Comparison of ENCODE assay signal across 10 cellular contexts in the genomic region with DNA sequence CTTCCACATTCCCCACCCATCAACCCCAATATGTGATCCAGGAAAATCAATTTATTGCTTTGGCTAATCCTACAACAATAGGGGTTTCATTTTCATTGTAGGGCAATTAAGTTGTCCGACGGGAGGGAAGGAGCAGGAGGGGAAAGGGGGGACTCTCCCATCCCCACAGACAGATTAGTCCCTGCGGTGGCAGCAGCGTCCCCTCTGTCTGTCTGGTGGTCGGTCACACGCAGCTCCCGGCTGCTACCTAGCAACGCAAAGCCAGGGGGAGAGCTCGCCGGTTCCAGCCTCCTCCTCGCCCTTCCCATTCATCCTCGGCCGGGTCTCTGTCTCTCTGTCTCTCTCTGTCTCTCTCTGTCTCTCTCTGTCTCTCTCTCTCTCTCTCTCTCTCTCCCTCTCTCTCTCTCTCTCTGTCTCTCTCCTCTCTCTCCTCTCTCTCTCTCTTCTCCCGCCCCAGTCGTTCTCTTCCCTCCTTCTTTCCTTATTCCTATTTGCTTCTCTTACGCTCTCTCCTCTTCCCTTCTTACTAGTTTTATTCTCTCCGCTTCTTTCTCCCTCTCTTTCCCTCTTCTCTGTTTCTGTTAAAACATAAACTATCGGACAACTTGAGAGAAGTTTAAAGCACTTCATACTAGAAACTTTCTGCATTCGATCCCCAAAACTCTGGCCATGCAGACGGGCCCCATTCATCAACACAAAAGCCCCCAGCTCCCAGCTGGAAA. TPM values are rescaled to one million over a fixed set of nuclear protein-coding genes. Genes with fewer than 3 reads are reported as not detected.
DNase-seq lines count a peak whose midpoint lies in the region; ATAC-seq, FAIRE-seq and TF ChIP-seq lines count a peak whose summit lies in the region.
"Had no signal": no experiment of that assay in that cellular context is flagged by ENCODE, and none has a peak within 500 bp of the region (broad histone marks: within the 10 kb centered on the region; RNA-seq: fewer than 3 reads in every experiment).

No MANE protein-coding gene starts in this region.

- H3K4me1 Mint-ChIP-seq in activated CD8-positive, alpha-beta T cell treated with anti-CD3 and anti-CD28 coated beads for 36 hours (ENCODE audit: low read depth): peaks cover 33% of the 10 kb centered on the region
- peaks cover 45% of the 10 kb centered on the region for H3K4me1 Mint-ChIP-seq in stimulated activated effector memory CD8-positive, alpha-beta T cell treated with anti-CD3 and anti-CD28 coated beads, Interleukin-12 subunit alpha, Interleukin-12 subunit beta, amount 100 ng/mL, for 72 hours

- H3K27ac Mint-ChIP-seq in activated CD8-positive, alpha-beta T cell treated with anti-CD3 and anti-CD28 coated beads for 36 hours: no peak overlapping the region
- H3K27ac Mint-ChIP-seq in stimulated activated effector memory CD8-positive, alpha-beta T cell treated with anti-CD3 and anti-CD28 coated beads, Interleukin-12 subunit alpha, Interleukin-12 subunit beta, amount 100 ng/mL, for 72 hours: no peak overlapping the region

- DNase-seq in NCI-H2227 (lab: John Stamatoyannopoulos, UW; ENCODE audit: unreplicated experiment): peak; percentile 19
- no peak for DNase-seq in NCI-H2227 treated with DMSO at 0.1 percent for 48 hours (lab: John Stamatoyannopoulos, UW)
- no peak for DNase-seq in activated CD8-positive, alpha-beta T cell treated with anti-CD3 and anti-CD28 coated beads for 36 hours
- no peak for DNase-seq in keratinocyte (ENCODE audit: low read depth, low spot score)
- no peak for DNase-seq in stimulated activated effector memory CD8-positive, alpha-beta T cell treated with anti-CD3 and anti-CD28 coated beads, Interleukin-12 subunit alpha, Interleukin-12 subunit beta, amount 100 ng/mL, for 72 hours (ENCODE audit: low spot score in 2 of 2)
- DNase-seq in NCI-H1436 treated with DMSO at 0.1 percent for 48 hours (lab: John Stamatoyannopoulos, UW): no peak
- no peak for DNase-seq in DMS153 treated with DMSO at 0.1 percent for 48 hours (lab: John Stamatoyannopoulos, UW; ENCODE audit: unreplicated experiment)
- DNase-seq: MV-4-11 had no signal

- peak overlapping the region; percentile 80 for H3K4me2 ChIP-seq in keratinocyte (ENCODE audit: control insufficient read depth, extremely low read depth, insufficient read depth, low read depth, low read length)

- H3K79me2 ChIP-seq in keratinocyte (ENCODE audit: control insufficient read depth, insufficient read depth, low read length): no peaks in the 10 kb centered on the region

- no peak for TF ChIP-seq CTCF in activated CD8-positive, alpha-beta T cell treated with anti-CD3 and anti-CD28 coated beads for 36 hours (IDR thresholded peaks at IDR 0.05)
- TF ChIP-seq CTCF in keratinocyte (optimal IDR thresholded peaks at IDR 0.05 in 1 of 3, IDR thresholded peaks at IDR 0.05 in 1 of 3, conservative IDR thresholded peaks at IDR 0.05 in 1 of 3; ENCODE audit: extremely low read depth in 1 of 3, insufficient read depth in 2 of 3, low read length in 3 of 3): no peak

- POLR2A ChIA-PET in activated CD8-positive, alpha-beta T cell treated with anti-CD3 and anti-CD28 coated beads for 36 hours (lab: Charles Lee): interaction anchor here (1.0 kb wide), 1 partner anchor 9 kb away, joined by 3 read pairs; no protein-coding TSS in a partner anchor

- dilution Hi-C loops in keratinocyte (cut with MboI; ENCODE audit: extremely low pct_ligation_motif_present, low sequenced_read_pairs): no loop called here

- no peaks in the 10 kb centered on the region for H3K9me1 ChIP-seq in keratinocyte (ENCODE audit: control insufficient read depth, extremely low read depth, insufficient read depth, low read length)

- FAIRE-seq in keratinocyte (lab: Jason Lieb, UNC): no peak

- no peaks in the 10 kb centered on the region for H4K20me1 ChIP-seq in keratinocyte (ENCODE audit: control insufficient read depth, extremely low read depth, insufficient read depth, low read length)

- CTCF ChIA-PET in activated CD8-positive, alpha-beta T cell treated with anti-CD3 and anti-CD28 coated beads for 36 hours (lab: Charles Lee): no interaction called here

- no peak overlapping the region for H2AFZ ChIP-seq in keratinocyte (ENCODE audit: control insufficient read depth, low read length)

- no peak overlapping the region for H3K9ac ChIP-seq in keratinocyte (ENCODE audit: control insufficient read depth, extremely low read depth, insufficient read depth, low read length)

- peak overlapping the region; percentile 50 for H3K4me3 Mint-ChIP-seq in activated CD8-positive, alpha-beta T cell treated with anti-CD3 and anti-CD28 coated beads for 36 hours
- peak overlapping the region; percentile 81 for H3K4me3 Mint-ChIP-seq in stimulated activated effector memory CD8-positive, alpha-beta T cell treated with anti-CD3 and anti-CD28 coated beads, Interleukin-12 subunit alpha, Interleukin-12 subunit beta, amount 100 ng/mL, for 72 hours

- H3K4me3 ChIP-seq in keratinocyte (ENCODE audit: control insufficient read depth in 2 of 3, extremely low read depth in 1 of 3, insufficient read depth in 2 of 3, low read depth in 1 of 3, low read length in 3 of 3): peak overlapping the region in 1 of 3 experiments; percentile 45

- intact Hi-C loops in activated CD8-positive, alpha-beta T cell treated with anti-CD3 and anti-CD28 coated beads for 36 hours (cut with micrococcal nuclease): no loop called here

- H3K27me3 Mint-ChIP-seq in activated CD8-positive, alpha-beta T cell treated with anti-CD3 and anti-CD28 coated beads for 36 hours: peaks cover 47% of the 10 kb centered on the region

- peaks cover 27% of the 10 kb centered on the region for H3K4me1 ChIP-seq in keratinocyte (ENCODE audit: control insufficient read depth, extremely low read depth, insufficient read depth, low read length)

- no peak for ATAC-seq in activated CD8-positive, alpha-beta T cell treated with anti-CD3 and anti-CD28 coated beads for 36 hours
- ATAC-seq in stimulated activated effector memory CD8-positive, alpha-beta T cell treated with anti-CD3 and anti-CD28 coated beads, Interleukin-12 subunit alpha, Interleukin-12 subunit beta, amount 100 ng/mL, for 72 hours: no peak
- ATAC-seq in HG03342 (IDR thresholded peaks at IDR 0.05; ENCODE audit: unreplicated experiment): no peak

- no peaks in the 10 kb centered on the region for H3K9me3 ChIP-seq in keratinocyte (ENCODE audit: control insufficient read depth, low read depth, low read length)

- peaks cover 59% of the 10 kb centered on the region for H3K27me3 ChIP-seq in keratinocyte (ENCODE audit: control insufficient read depth, extremely low read depth, insufficient read depth, low read length)

- no peaks in the 10 kb centered on the region for H3K9me3 Mint-ChIP-seq in activated CD8-positive, alpha-beta T cell treated with anti-CD3 and anti-CD28 coated beads for 36 hours
- no peaks in the 10 kb centered on the region for H3K9me3 Mint-ChIP-seq in stimulated activated effector memory CD8-positive, alpha-beta T cell treated with anti-CD3 and anti-CD28 coated beads, Interleukin-12 subunit alpha, Interleukin-12 subunit beta, amount 100 ng/mL, for 72 hours

- H3K27ac ChIP-seq in keratinocyte (ENCODE audit: control insufficient read depth, insufficient read depth, low read length): no peak overlapping the region

- H3K36me3 Mint-ChIP-seq in activated CD8-positive, alpha-beta T cell treated with anti-CD3 and anti-CD28 coated beads for 36 hours (ENCODE audit: low read depth): peaks cover 3% of the 10 kb centered on the region
- H3K36me3 Mint-ChIP-seq in stimulated activated effector memory CD8-positive, alpha-beta T cell treated with anti-CD3 and anti-CD28 coated beads, Interleukin-12 subunit alpha, Interleukin-12 subunit beta, amount 100 ng/mL, for 72 hours: peaks cover 24% of the 10 kb centered on the region

- no peaks in the 10 kb centered on the region for H3K36me3 ChIP-seq in keratinocyte (ENCODE audit: control insufficient read depth in 2 of 2, extremely low read depth in 1 of 2, insufficient read depth in 2 of 2, low read length in 2 of 2)

RNA-seq across cellular contexts. Expression of a gene that starts 1.2 kb away (rescaled TPM):
- total RNA-seq in activated CD8-positive, alpha-beta T cell treated with anti-CD3 and anti-CD28 coated beads for 36 hours: 1 to 10 TPM; 1.8 to 2.2 TPM
- not detected in 3 replicates for polyA plus RNA-seq in keratinocyte
- polyA plus RNA-seq in keratinocyte (2011; ENCODE audit: low read depth): not detected
- not detected in 2 replicates for polyA plus RNA-seq in keratinocyte (2011; cell fraction: cytosol; rRNA removed)
- polyA plus RNA-seq in keratinocyte (2011; cell fraction: nucleus; rRNA removed): not detected in 2 replicates
- not detected in 2 replicates for polyA plus RNA-seq in keratinocyte (2012; ENCODE audit: low replicate concordance)
- polyA minus RNA-seq in keratinocyte: 0.16 TPM in 1 of 3 replicates, not detected in the others
- polyA minus RNA-seq in keratinocyte (2011; cell fraction: cytosol; rRNA and poly(A)+ RNA removed): not detected
- not detected in 2 replicates for polyA minus RNA-seq in keratinocyte (2011; cell fraction: nucleus; rRNA and poly(A)+ RNA removed)
- total RNA-seq: A172 had no signal
